Comparison of ENCODE assay signal across 12 cellular contexts in the genomic region with DNA sequence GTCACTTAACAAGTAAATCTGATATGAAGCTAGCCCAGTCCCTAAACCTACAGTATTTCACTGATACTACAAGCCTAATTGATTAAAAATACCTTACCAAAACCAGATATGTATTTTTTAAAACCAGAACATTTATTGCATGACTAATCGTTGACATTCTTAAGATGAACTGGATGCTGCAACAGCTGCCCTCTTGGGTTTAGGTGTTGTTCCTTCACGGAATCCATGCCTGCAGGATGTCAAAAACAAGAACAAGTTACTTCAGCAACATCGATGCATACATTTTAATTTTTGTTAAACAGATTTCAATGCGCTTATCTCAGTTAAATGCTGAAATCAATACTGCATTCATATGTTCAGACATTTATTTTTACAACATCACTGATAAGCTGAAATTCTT. TPM values are rescaled to one million over a fixed set of nuclear protein-coding genes. Genes with fewer than 3 reads are reported as not detected.
DNase-seq lines count a peak whose midpoint lies in the region; ATAC-seq, FAIRE-seq and TF ChIP-seq lines count a peak whose summit lies in the region.
"Had no signal": no experiment of that assay in that cellular context is flagged by ENCODE, and none has a peak within 500 bp of the region (broad histone marks: within the 10 kb centered on the region; RNA-seq: fewer than 3 reads in every experiment).

No MANE protein-coding gene starts in this region.

- dilution Hi-C loops in keratinocyte (cut with MboI; ENCODE audit: extremely low pct_ligation_motif_present, low sequenced_read_pairs): no loop called here

- H4K20me1 ChIP-seq in keratinocyte (ENCODE audit: control insufficient read depth, extremely low read depth, insufficient read depth, low read length): peaks cover 42% of the 10 kb centered on the region

- TF ChIP-seq CTCF in HFF-Myc (IDR thresholded peaks at IDR 0.05; ENCODE audit: low read depth, low read length, missing control alignments): no peak
- TF ChIP-seq CTCF in keratinocyte (optimal IDR thresholded peaks at IDR 0.05 in 1 of 3, IDR thresholded peaks at IDR 0.05 in 1 of 3, conservative IDR thresholded peaks at IDR 0.05 in 1 of 3; ENCODE audit: extremely low read depth in 1 of 3, insufficient read depth in 2 of 3, low read length in 3 of 3): no peak
- TF ChIP-seq CTCF in ovary (IDR thresholded peaks at IDR 0.05): no peak

- H3K27me3 ChIP-seq in CD4-positive, CD25-positive, alpha-beta regulatory T cell (ENCODE audit: control insufficient read depth, insufficient read depth, low read length): no peaks in the 10 kb centered on the region
- H3K27me3 ChIP-seq in keratinocyte (ENCODE audit: control insufficient read depth, extremely low read depth, insufficient read depth, low read length): no peaks in the 10 kb centered on the region
- no peaks in the 10 kb centered on the region for H3K27me3 ChIP-seq in ovary

- H3K4me3 Mint-ChIP-seq in CD4-positive, CD25-positive, alpha-beta regulatory T cell: peak overlapping the region; percentile 93 to 99 (median 96)
- H3K4me3 Mint-ChIP-seq in activated T-helper 1 cell treated with anti-CD3 and anti-CD28 coated beads, Interleukin-12 subunit alpha, Interleukin-12 subunit beta, Interleukin-2, Interleukin-4 antibody, amounts not matched to agents 30 ng/mL and 10 ng/mL and 1 ng/mL, durations not matched to agents 14 hours and 24 hours and 36 hours: peak overlapping the region; percentile 95

- no peak for TF ChIP-seq POLR2A in ovary (IDR thresholded peaks at IDR 0.05)

- H3K36me3 Mint-ChIP-seq in CD4-positive, CD25-positive, alpha-beta regulatory T cell: peaks cover 66% of the 10 kb centered on the region
- peaks cover 72% of the 10 kb centered on the region for H3K36me3 Mint-ChIP-seq in activated T-helper 1 cell treated with anti-CD3 and anti-CD28 coated beads, Interleukin-12 subunit alpha, Interleukin-12 subunit beta, Interleukin-2, Interleukin-4 antibody, amounts not matched to agents 30 ng/mL and 10 ng/mL and 1 ng/mL, durations not matched to agents 14 hours and 24 hours and 36 hours (ENCODE audit: low read depth)

- H3K9me3 Mint-ChIP-seq in CD4-positive, CD25-positive, alpha-beta regulatory T cell: no peaks in the 10 kb centered on the region
- H3K9me3 Mint-ChIP-seq in activated T-helper 1 cell treated with anti-CD3 and anti-CD28 coated beads, Interleukin-12 subunit alpha, Interleukin-12 subunit beta, Interleukin-2, Interleukin-4 antibody, amounts not matched to agents 30 ng/mL and 10 ng/mL and 1 ng/mL, durations not matched to agents 14 hours and 24 hours and 36 hours: no peaks in the 10 kb centered on the region

- H3K27ac Mint-ChIP-seq in CD4-positive, CD25-positive, alpha-beta regulatory T cell: peak overlapping the region; percentile 57 to 99 (median 99)
- peak overlapping the region; percentile 71 for H3K27ac Mint-ChIP-seq in activated T-helper 1 cell treated with anti-CD3 and anti-CD28 coated beads, Interleukin-12 subunit alpha, Interleukin-12 subunit beta, Interleukin-2, Interleukin-4 antibody, amounts not matched to agents 30 ng/mL and 10 ng/mL and 1 ng/mL, durations not matched to agents 14 hours and 24 hours and 36 hours

- intact Hi-C loops in activated T-helper 1 cell treated with anti-CD3 and anti-CD28 coated beads, Interleukin-12 subunit alpha, Interleukin-12 subunit beta, Interleukin-2, Interleukin-4 antibody, amounts not matched to agents 30 ng/mL and 10 ng/mL and 1 ng/mL, durations not matched to agents 14 hours and 24 hours and 36 hours (cut with micrococcal nuclease): loop anchor here (1.0 to 10.0 kb wide), 7 partner anchors 34 to 1758 kb away; a partner anchor contains a TSS
- intact Hi-C loops in ovary (cut with DNase I): loop anchor here in 1 of 4 donors (10.0 kb wide), 1 partner anchor 78 kb away; a partner anchor contains a TSS

- FAIRE-seq in keratinocyte (lab: Jason Lieb, UNC): no peak
- FAIRE-seq: small intestine had no signal

- H3K9ac ChIP-seq in keratinocyte (ENCODE audit: control insufficient read depth, extremely low read depth, insufficient read depth, low read length): peak overlapping the region; percentile 99

- no peaks in the 10 kb centered on the region for H3K9me3 ChIP-seq in CD4-positive, CD25-positive, alpha-beta regulatory T cell (ENCODE audit: control insufficient read depth in 2 of 2, low read length in 2 of 2)
- H3K9me3 ChIP-seq in keratinocyte (ENCODE audit: control insufficient read depth, low read depth, low read length) (no peaks in the 10 kb centered on the region), ovary (no peaks in the 10 kb centered on the region)

- peaks cover 35 to 71% (median 56%) of the 10 kb centered on the region in 4 donors for H3K4me1 Mint-ChIP-seq in CD4-positive, CD25-positive, alpha-beta regulatory T cell
- H3K4me1 Mint-ChIP-seq in activated T-helper 1 cell treated with anti-CD3 and anti-CD28 coated beads, Interleukin-12 subunit alpha, Interleukin-12 subunit beta, Interleukin-2, Interleukin-4 antibody, amounts not matched to agents 30 ng/mL and 10 ng/mL and 1 ng/mL, durations not matched to agents 14 hours and 24 hours and 36 hours (ENCODE audit: low read depth): peaks cover 72% of the 10 kb centered on the region

- peaks cover 5% of the 10 kb centered on the region for H3K9me1 ChIP-seq in keratinocyte (ENCODE audit: control insufficient read depth, extremely low read depth, insufficient read depth, low read length)

- peaks cover 5% of the 10 kb centered on the region for H3K27me3 Mint-ChIP-seq in CD4-positive, CD25-positive, alpha-beta regulatory T cell
- H3K27me3 Mint-ChIP-seq in activated T-helper 1 cell treated with anti-CD3 and anti-CD28 coated beads, Interleukin-12 subunit alpha, Interleukin-12 subunit beta, Interleukin-2, Interleukin-4 antibody, amounts not matched to agents 30 ng/mL and 10 ng/mL and 1 ng/mL, durations not matched to agents 14 hours and 24 hours and 36 hours (ENCODE audit: insufficient read depth): no peaks in the 10 kb centered on the region

- no peak for ATAC-seq in CD4-positive, CD25-positive, alpha-beta regulatory T cell (ENCODE audit: low read depth in 2 of 2)
- no peak for ATAC-seq in HG03175 (IDR thresholded peaks at IDR 0.05; ENCODE audit: unreplicated experiment)
- ATAC-seq: left lobe of liver, Right ventricle myocardium inferior had no signal

- no peak overlapping the region for H2AFZ ChIP-seq in keratinocyte (ENCODE audit: control insufficient read depth, low read length)

- peak overlapping the region; percentile 90 for H3K4me3 ChIP-seq in CD4-positive, CD25-positive, alpha-beta regulatory T cell (ENCODE audit: low read depth, low read length)
- peak overlapping the region; percentile 100 for H3K4me3 ChIP-seq in HFF-Myc (replicated peaks; ENCODE audit: low read depth, low read length)
- peak overlapping the region in 1 of 3 experiments; percentile 83 for H3K4me3 ChIP-seq in keratinocyte (ENCODE audit: control insufficient read depth in 2 of 3, extremely low read depth in 1 of 3, insufficient read depth in 2 of 3, low read depth in 1 of 3, low read length in 3 of 3)
- no peak overlapping the region for H3K4me3 ChIP-seq in ovary

- no peak for TF ChIP-seq EP300 in ovary (IDR thresholded peaks at IDR 0.05)

- H3K27ac ChIP-seq in CD4-positive, CD25-positive, alpha-beta regulatory T cell (ENCODE audit: insufficient read depth, low read length, poor library complexity, severe bottlenecking): peak overlapping the region; percentile 95
- H3K27ac ChIP-seq in keratinocyte (ENCODE audit: control insufficient read depth, insufficient read depth, low read length) (peak overlapping the region; percentile 44), ovary (no peak overlapping the region)

- 70 to 80% (median 72%) methylated on average over 4 of the region's 4 CpGs for WGBS in ovary, 3 donors

- H3K4me1 ChIP-seq in CD4-positive, CD25-positive, alpha-beta regulatory T cell (ENCODE audit: control insufficient read depth, insufficient read depth, low read length, poor library complexity, severe bottlenecking): peaks cover 30% of the 10 kb centered on the region
- H3K4me1 ChIP-seq in keratinocyte (ENCODE audit: control insufficient read depth, extremely low read depth, insufficient read depth, low read length) (peaks cover 29% of the 10 kb centered on the region), ovary (ENCODE audit: insufficient read depth) (peaks cover 2% of the 10 kb centered on the region)

- peak overlapping the region; percentile 95 for H3K4me2 ChIP-seq in keratinocyte (ENCODE audit: control insufficient read depth, extremely low read depth, insufficient read depth, low read depth, low read length)

- H3K79me2 ChIP-seq in keratinocyte (ENCODE audit: control insufficient read depth, insufficient read depth, low read length): peaks cover 65% of the 10 kb centered on the region

- peaks cover 63% of the 10 kb centered on the region for H3K36me3 ChIP-seq in CD4-positive, CD25-positive, alpha-beta regulatory T cell (ENCODE audit: control insufficient read depth, insufficient read depth, low read length)
- H3K36me3 ChIP-seq in keratinocyte (ENCODE audit: control insufficient read depth in 2 of 2, extremely low read depth in 1 of 2, insufficient read depth in 2 of 2, low read length in 2 of 2) (peaks cover 36 to 65% of the 10 kb centered on the region in 2 experiments), ovary (no peaks in the 10 kb centered on the region)

- no peak for DNase-seq in CD4-positive, CD25-positive, alpha-beta regulatory T cell
- DNase-seq in HFF-Myc (ENCODE audit: extremely low read depth, low read depth) (no peak), keratinocyte (ENCODE audit: low read depth, low spot score) (no peak), epidermal melanocyte (ENCODE audit: insufficient read length, low spot score) (no peak), ovary (no peak), islet precursor cell (no peak)
- DNase-seq in activated T-helper 1 cell treated with anti-CD3 and anti-CD28 coated beads, Interleukin-12 subunit alpha, Interleukin-12 subunit beta, Interleukin-2, Interleukin-4 antibody, amounts not matched to agents 30 ng/mL and 10 ng/mL and 1 ng/mL, durations not matched to agents 14 hours and 24 hours and 36 hours (ENCODE audit: low spot score): no peak
- DNase-seq: NCI-H1048, small intestine had no signal

RNA-seq across cellular contexts. Expression of a gene that starts 2.7 kb away (rescaled TPM):
- 1,729 TPM for total RNA-seq in CD4-positive, CD25-positive, alpha-beta regulatory T cell
- 1,000 to 10,000 TPM; 1,921 to 2,513 (median 2,239) TPM for polyA plus RNA-seq in CD4-positive, CD25-positive, alpha-beta regulatory T cell
- total RNA-seq in activated T-helper 1 cell treated with anti-CD3 and anti-CD28 coated beads, Interleukin-12 subunit alpha, Interleukin-12 subunit beta, Interleukin-2, Interleukin-4 antibody, amounts not matched to agents 30 ng/mL and 10 ng/mL and 1 ng/mL, durations not matched to agents 14 hours and 24 hours and 36 hours: 1,451 and 1,473 TPM in 2 replicates
- polyA plus RNA-seq in keratinocyte (987 to 3,530 TPM (median 3,448 TPM) in 3 replicates), ovary (1,000 to 10,000 TPM; 3,355 to 4,164 TPM)
- 1,351 TPM for polyA plus RNA-seq in keratinocyte (2011; ENCODE audit: low read depth)
- 1,961 and 2,087 TPM in 2 replicates for polyA plus RNA-seq in keratinocyte (2011; cell fraction: cytosol; rRNA removed)
- 352 and 410 TPM in 2 replicates for polyA plus RNA-seq in keratinocyte (2011; cell fraction: nucleus; rRNA removed)
- polyA plus RNA-seq in keratinocyte (2012; ENCODE audit: low replicate concordance): 2,787 and 3,051 TPM in 2 replicates
- polyA minus RNA-seq in keratinocyte: 360 to 2,042 TPM (median 1,647 TPM) in 3 replicates
- 1,240 TPM for polyA minus RNA-seq in keratinocyte (2011; cell fraction: cytosol; rRNA and poly(A)+ RNA removed)
- polyA minus RNA-seq in keratinocyte (2011; cell fraction: nucleus; rRNA and poly(A)+ RNA removed): 120 and 211 TPM in 2 replicates
- total RNA-seq in ovary: 1,000 to 10,000 TPM in 5 of 7 donors, 100 to 1,000 TPM in 2; 686 to 2,915 (median 2,215) TPM

RNA-seq across cellular contexts. Expression of a gene that starts 8.8 kb away (rescaled TPM):
- total RNA-seq in CD4-positive, CD25-positive, alpha-beta regulatory T cell: 2.8 TPM
- polyA plus RNA-seq in CD4-positive, CD25-positive, alpha-beta regulatory T cell: 1 to 10 TPM; 3.7 to 5.8 (median 5.1) TPM
- total RNA-seq in activated T-helper 1 cell treated with anti-CD3 and anti-CD28 coated beads, Interleukin-12 subunit alpha, Interleukin-12 subunit beta, Interleukin-2, Interleukin-4 antibody, amounts not matched to agents 30 ng/mL and 10 ng/mL and 1 ng/mL, durations not matched to agents 14 hours and 24 hours and 36 hours: 2.1 and 2.3 TPM in 2 replicates
- polyA plus RNA-seq in keratinocyte (4.3 to 5.1 TPM (median 4.4 TPM) in 3 replicates), ovary (1 to 10 TPM; 3.3 to 9.4 TPM)
- 2.7 TPM for polyA plus RNA-seq in keratinocyte (2011; ENCODE audit: low read depth)
- 2.8 and 4.7 TPM in 2 replicates for polyA plus RNA-seq in keratinocyte (2011; cell fraction: cytosol; rRNA removed)
- polyA plus RNA-seq in keratinocyte (2011; cell fraction: nucleus; rRNA removed): 6.0 and 7.4 TPM in 2 replicates
- polyA plus RNA-seq in keratinocyte (2012; ENCODE audit: low replicate concordance): 1.3 and 3.4 TPM in 2 replicates
- 1.1 to 6.1 TPM (median 4.6 TPM) in 3 replicates for polyA minus RNA-seq in keratinocyte
- 4.0 TPM for polyA minus RNA-seq in keratinocyte (2011; cell fraction: cytosol; rRNA and poly(A)+ RNA removed)
- 3.3 and 6.1 TPM in 2 replicates for polyA minus RNA-seq in keratinocyte (2011; cell fraction: nucleus; rRNA and poly(A)+ RNA removed)
- 1 to 10 TPM; 2.0 to 6.3 (median 5.2) TPM for total RNA-seq in ovary

RNA-seq across cellular contexts. Expression of a gene that starts 34.2 kb away (rescaled TPM):
- total RNA-seq in CD4-positive, CD25-positive, alpha-beta regulatory T cell: 102 TPM
- polyA plus RNA-seq in CD4-positive, CD25-positive, alpha-beta regulatory T cell: 10 to 100 TPM; 34.1 to 55.8 (median 43.5) TPM
- total RNA-seq in activated T-helper 1 cell treated with anti-CD3 and anti-CD28 coated beads, Interleukin-12 subunit alpha, Interleukin-12 subunit beta, Interleukin-2, Interleukin-4 antibody, amounts not matched to agents 30 ng/mL and 10 ng/mL and 1 ng/mL, durations not matched to agents 14 hours and 24 hours and 36 hours: 56.6 and 59.0 TPM in 2 replicates
- polyA plus RNA-seq in keratinocyte (25.0 to 59.3 TPM (median 44.2 TPM) in 3 replicates), ovary (10 to 100 TPM; 22.9 to 56.1 TPM)
- polyA plus RNA-seq in keratinocyte (2011; ENCODE audit: low read depth): 16.9 TPM
- 23.3 and 50.9 TPM in 2 replicates for polyA plus RNA-seq in keratinocyte (2011; cell fraction: cytosol; rRNA removed)
- 59.3 and 79.7 TPM in 2 replicates for polyA plus RNA-seq in keratinocyte (2011; cell fraction: nucleus; rRNA removed)
- 21.4 and 67.3 TPM in 2 replicates for polyA plus RNA-seq in keratinocyte (2012; ENCODE audit: low replicate concordance)
- polyA minus RNA-seq in keratinocyte: 11.7 to 63.0 TPM (median 21.5 TPM) in 3 replicates
- polyA minus RNA-seq in keratinocyte (2011; cell fraction: cytosol; rRNA and poly(A)+ RNA removed): 50.5 TPM
- polyA minus RNA-seq in keratinocyte (2011; cell fraction: nucleus; rRNA and poly(A)+ RNA removed): 42.9 and 70.4 TPM in 2 replicates
- total RNA-seq in ovary: 10 to 100 TPM; 50.3 to 77.1 (median 60.0) TPM

Comparison
In these comparisons a context has a peak if more than half of its experiments do, and no peak if none do; other contexts are left out.
1. H3K27ac ChIP-seq: peak in CD4-positive, CD25-positive, alpha-beta regulatory T cell (single experiment) and keratinocyte (single experiment); none in ovary (0 of 2).